Comparison of ENCODE assay signal across 26 cellular contexts in the genomic region with DNA sequence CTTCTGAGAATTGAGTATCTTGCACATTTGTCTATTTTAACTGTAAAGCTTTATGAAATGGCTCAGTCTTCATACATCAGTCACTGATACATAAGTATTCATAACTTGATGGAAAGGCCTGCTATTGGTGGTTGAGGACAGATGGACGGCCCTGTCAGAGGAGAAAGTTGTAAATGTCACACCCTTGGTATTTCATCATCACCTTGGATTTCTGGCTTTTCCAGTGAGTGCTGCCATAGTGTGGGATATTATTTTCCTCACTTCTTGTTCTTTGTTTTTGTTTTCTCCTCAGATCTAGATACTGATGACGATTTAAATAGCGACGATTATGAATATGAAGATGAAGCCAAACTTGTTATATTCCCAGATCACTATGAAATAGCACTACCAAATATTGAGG.
"Had no signal": no experiment of that assay in that cellular context is flagged by ENCODE, and none has a peak within 500 bp of the region (broad histone marks: within the 10 kb centered on the region; RNA-seq: fewer than 3 reads in every experiment).

No MANE protein-coding gene starts in this region.

- H3K9me3 ChIP-seq: adrenal gland, breast epithelium, MG63, Peyer's patch, SJCRH30, SK-N-SH had no signal

- ATAC-seq: activated CD4-positive, alpha-beta T cell treated with anti-CD3 and anti-CD28 coated beads for 36 hours; activated CD8-positive, alpha-beta T cell treated with anti-CD3 and anti-CD28 coated beads, Interleukin-2, amount 10 ng/mL, durations not matched to agents 7 days and 5 days had no signal

- H3K4me3 ChIP-seq: adrenal gland, breast epithelium, MG63, Peyer's patch, SJCRH30 had no signal

- H3K4me2 ChIP-seq: SK-N-SH had no signal

- H3K27ac ChIP-seq: adrenal gland, breast epithelium, Peyer's patch, RWPE1, SJCRH30, VCaP had no signal

- H3K4me1 ChIP-seq: breast epithelium, Peyer's patch, SJCRH30 had no signal

- H3K36me3 ChIP-seq: adrenal gland, breast epithelium, MG63, Peyer's patch had no signal

- H3K9ac ChIP-seq: SK-N-SH had no signal

- H3K27me3 ChIP-seq: adrenal gland, breast epithelium, MG63, Peyer's patch, SJCRH30 had no signal

- DNase-seq: activated CD4-positive, alpha-beta T cell treated with anti-CD3 and anti-CD28 coated beads for 36 hours; activated CD4-positive, alpha-beta T cell treated with anti-CD3 and anti-CD28 coated beads, Interleukin-2, amount 50 U/mL, for 4 hours; activated CD8-positive, alpha-beta memory T cell treated with anti-CD3 and anti-CD28 coated beads, Interleukin-2, amount 50 U/mL, for 48 hours; activated CD8-positive, alpha-beta T cell treated with anti-CD3 and anti-CD28 coated beads, Interleukin-2, amount 10 ng/mL, durations not matched to agents 7 days and 5 days; activated naive CD4-positive, alpha-beta T cell treated with anti-CD3 and anti-CD28 coated beads, Interleukin-2, amount 50 U/mL, for 16 hours; activated naive CD8-positive, alpha-beta T cell treated with anti-CD3 and anti-CD28 coated beads, Interleukin-2, amount 10 ng/mL, durations not matched to agents 7 days and 5 days; activated T-cell treated with anti-CD3 and anti-CD28 coated beads, Interleukin-2, amount 50 U/mL, for 1 hour; adrenal gland; aorta; caudate nucleus; MG63; NCI-H1105; NCI-H1436; NCI-H1694 treated with DMSO at 0.1 percent for 48 hours; NCI-H2029 treated with DMSO at 0.1 percent for 48 hours; NCI-H345; NCI-H510A; NCI-H526 treated with DMSO at 0.1 percent for 48 hours; Peyer's patch; Right ventricle myocardium superior; SJCRH30; SK-N-SH; T-helper 1 cell had no signal
